Comparison of ENCODE assay signal across 21 cellular contexts in genomic region chr4:165085946-165086345, GRCh38. TPM values are rescaled to one million over a fixed set of nuclear protein-coding genes. Genes with fewer than 3 reads are reported as not detected.
A peak's percentile ranks its signal among the peaks of the same experiment; 100 is the strongest.
DNase-seq lines count a peak whose midpoint lies in the region; ATAC-seq and TF ChIP-seq lines count a peak whose summit lies in the region.
"Had no signal": no experiment of that assay in that cellular context is flagged by ENCODE, and none has a peak within 500 bp of the region (broad histone marks: within the 10 kb centered on the region; RNA-seq: fewer than 3 reads in every experiment).

No MANE protein-coding gene starts in this region.

- H3K18ac ChIP-seq in IMR-90 (ENCODE audit: low read depth, low read length): no peak overlapping the region

- H3K4me1 ChIP-seq in IMR-90 (ENCODE audit: control insufficient read depth, insufficient read depth, low read length): no peaks in the 10 kb centered on the region
- H3K4me1 ChIP-seq in vagina: no peaks in the 10 kb centered on the region
- H3K4me1 ChIP-seq in CD8-positive, alpha-beta memory T cell (ENCODE audit: insufficient read depth, low read length): no peaks in the 10 kb centered on the region
- H3K4me1 ChIP-seq: BLaER1 treated with 17β-estradiol and CSF1 and Interleukin-3, amounts not matched to agents 10 nM and 100 nM; HAP-1; SJSA1 had no signal

- no peaks in the 10 kb centered on the region for H3K9me1 ChIP-seq in IMR-90 (ENCODE audit: insufficient read depth, low read length)

- no peak overlapping the region for H2BK20ac ChIP-seq in IMR-90 (ENCODE audit: low read depth, low read length)

- no peak for TF ChIP-seq RAD21 in IMR-90 (IDR thresholded peaks at IDR 0.05; ENCODE audit: low read length)

- no peaks in the 10 kb centered on the region for H3K79me1 ChIP-seq in IMR-90 (ENCODE audit: low read depth in 1 of 2, low read length in 2 of 2)

- no peak for TF ChIP-seq CTCF in IMR-90 (conservative IDR thresholded peaks at IDR 0.05; ENCODE audit: low read depth, low read length)
- no peak for TF ChIP-seq CTCF in choroid plexus epithelial cell (conservative IDR thresholded peaks at IDR 0.05; ENCODE audit: low read depth, low read length)
- no peak for TF ChIP-seq CTCF in fibroblast of villous mesenchyme (IDR thresholded peaks at IDR 0.05; ENCODE audit: insufficient read depth, low read depth, low read length)
- TF ChIP-seq CTCF in vagina (IDR thresholded peaks at IDR 0.05): no peak

- intact Hi-C loops in IMR-90 (cut with micrococcal nuclease): no loop called here
- intact Hi-C loops in vagina (cut with DNase I): no loop called here

- dilution Hi-C loops in IMR-90 (cut with HindIII; ENCODE audit: low sequenced_read_pairs, unreplicated experiment): no loop called here

- H3K27ac Mint-ChIP-seq in T-helper 17 cell: peak overlapping the region; percentile 27
- no peak overlapping the region for H3K27ac Mint-ChIP-seq in CD8-positive, alpha-beta memory T cell

- H4K8ac ChIP-seq in IMR-90 (ENCODE audit: low read depth in 2 of 2, low read length in 2 of 2): no peak overlapping the region

- H3K4me2 ChIP-seq in IMR-90 (ENCODE audit: low read depth, low read length): no peak overlapping the region
- H3K4me2 ChIP-seq: BLaER1 treated with 17β-estradiol and CSF1 and Interleukin-3, amounts not matched to agents 10 nM and 100 nM had no signal

- H2BK15ac ChIP-seq in IMR-90 (ENCODE audit: low read depth, low read length): no peak overlapping the region

- H4K20me1 ChIP-seq in IMR-90 (ENCODE audit: insufficient read depth, low read length): no peaks in the 10 kb centered on the region
- H4K20me1 ChIP-seq: BLaER1 treated with 17β-estradiol and CSF1 and Interleukin-3, amounts not matched to agents 10 nM and 100 nM had no signal

- no peak overlapping the region for H2BK5ac ChIP-seq in IMR-90 (ENCODE audit: low read depth, low read length, poor library complexity, severe bottlenecking)

- no peak overlapping the region for H3K56ac ChIP-seq in IMR-90 (ENCODE audit: extremely low read depth, insufficient read depth, low read length)

- in situ Hi-C loops in IMR-90 (cut with MboI; ENCODE audit: low sequenced_read_pairs): no loop called here

- WGBS in IMR-90 (ENCODE audit: extremely low coverage in 2 of 2, insufficient read length in 1 of 2), 2 experiments: no CpG with 5 or more reads among the region's 2 CpGs

- no peak overlapping the region for H4K91ac ChIP-seq in IMR-90 (ENCODE audit: insufficient read depth, low read depth, low read length)

- no peak overlapping the region for H3K4me3 Mint-ChIP-seq in T-helper 17 cell
- H3K4me3 Mint-ChIP-seq in CD8-positive, alpha-beta memory T cell: no peak overlapping the region
- H3K4me3 Mint-ChIP-seq: CD4-positive, alpha-beta memory T cell had no signal

- H3K4me3 ChIP-seq in IMR-90 (ENCODE audit: insufficient read depth, low read depth, low read length): no peak overlapping the region
- no peak overlapping the region for H3K4me3 ChIP-seq in choroid plexus epithelial cell (ENCODE audit: low read depth, low read length)
- H3K4me3 ChIP-seq in fibroblast of villous mesenchyme (ENCODE audit: low read depth, low read length): no peak overlapping the region
- H3K4me3 ChIP-seq in vagina: no peak overlapping the region
- H3K4me3 ChIP-seq in CD8-positive, alpha-beta memory T cell (ENCODE audit: low read length): no peak overlapping the region
- H3K4me3 ChIP-seq: BLaER1 treated with 17β-estradiol and CSF1 and Interleukin-3, amounts not matched to agents 10 nM and 100 nM; HAP-1; SJSA1 had no signal

- H3K4me1 Mint-ChIP-seq in T-helper 17 cell: peaks cover 5% of the 10 kb centered on the region
- H3K4me1 Mint-ChIP-seq in CD8-positive, alpha-beta memory T cell: no peaks in the 10 kb centered on the region
- H3K4me1 Mint-ChIP-seq: CD4-positive, alpha-beta memory T cell had no signal

- BruUV-seq in IMR-90 (replicated peaks; lab: Mats Ljungman, UMichigan): no TSS peak

- H2BK120ac ChIP-seq in IMR-90 (ENCODE audit: low read depth, low read length): no peak overlapping the region

- H3K36me3 ChIP-seq in IMR-90 (ENCODE audit: control insufficient read depth, insufficient read depth, low read length) (peaks cover 1% of the 10 kb centered on the region; the same call in 1 of the 2 replicates), vagina (peaks cover 0 to 46% of the 10 kb centered on the region in 2 donors)
- H3K36me3 ChIP-seq in CD8-positive, alpha-beta memory T cell (ENCODE audit: insufficient read depth, low read length): peaks cover 6% of the 10 kb centered on the region

- TF ChIP-seq POLR2A in IMR-90 (IDR thresholded peaks at IDR 0.05; ENCODE audit: low read depth, low read length): no peak
- no peak for TF ChIP-seq POLR2A in vagina (IDR thresholded peaks at IDR 0.05)

- H3K27ac ChIP-seq in IMR-90 (ENCODE audit: insufficient read depth, low read length) (no peak overlapping the region), vagina (no peak overlapping the region)
- no peak overlapping the region for H3K27ac ChIP-seq in CD8-positive, alpha-beta memory T cell (ENCODE audit: low read depth, low read length)
- H3K27ac ChIP-seq: BLaER1 treated with 17β-estradiol and CSF1 and Interleukin-3, amounts not matched to agents 10 nM and 100 nM; SJSA1 had no signal

- no peak overlapping the region for H3K9ac ChIP-seq in IMR-90 (ENCODE audit: low read depth, low read length)
- H3K9ac ChIP-seq: BLaER1 treated with 17β-estradiol and CSF1 and Interleukin-3, amounts not matched to agents 10 nM and 100 nM had no signal

- POLR2A ChIA-PET in IMR-90 (lab: Charles Lee; ENCODE audit: unreplicated experiment): no interaction called here
- POLR2A ChIA-PET in CD8-positive, alpha-beta memory T cell (lab: Charles Lee): no interaction called here

- H3K4ac ChIP-seq in IMR-90 (ENCODE audit: low read depth, low read length): no peak overlapping the region

- H3K14ac ChIP-seq in IMR-90 (replicated peaks; ENCODE audit: low read depth, low read length): no peak overlapping the region

- no peaks in the 10 kb centered on the region for H3K27me3 Mint-ChIP-seq in T-helper 17 cell
- H3K27me3 Mint-ChIP-seq in CD8-positive, alpha-beta memory T cell: no peaks in the 10 kb centered on the region
- H3K27me3 Mint-ChIP-seq: CD4-positive, alpha-beta memory T cell had no signal

- no peak overlapping the region for H4K5ac ChIP-seq in IMR-90 (ENCODE audit: low read depth, low read length)

- H3K9me3 Mint-ChIP-seq in CD8-positive, alpha-beta memory T cell: no peaks in the 10 kb centered on the region
- H3K9me3 Mint-ChIP-seq: CD4-positive, alpha-beta memory T cell had no signal

- H3K9me3 ChIP-seq in IMR-90 (ENCODE audit: control insufficient read depth, insufficient read depth, low read length) (no peaks in the 10 kb centered on the region), T-helper 17 cell (ENCODE audit: control insufficient read depth, low read length, poor library complexity, severe bottlenecking) (no peaks in the 10 kb centered on the region), vagina (no peaks in the 10 kb centered on the region)
- H3K9me3 ChIP-seq in CD8-positive, alpha-beta memory T cell (ENCODE audit: low read length): no peaks in the 10 kb centered on the region
- H3K9me3 ChIP-seq: BLaER1 treated with 17β-estradiol and CSF1 and Interleukin-3, amounts not matched to agents 10 nM and 100 nM; HAP-1; SJSA1 had no signal

- H3K36me3 Mint-ChIP-seq in T-helper 17 cell (ENCODE audit: low read depth): peaks cover 9% of the 10 kb centered on the region
- H3K36me3 Mint-ChIP-seq in CD8-positive, alpha-beta memory T cell: peaks cover 6 to 55% (median 19%) of the 10 kb centered on the region in 3 donors

- CTCF ChIA-PET in IMR-90 (lab: Yijun Ruan, JAX): interaction anchor here (0.6 kb wide), 2 partner anchors 10 to 11 kb away, joined by 3 to 6 read pairs; no protein-coding TSS in a partner anchor
- CTCF ChIA-PET in CD8-positive, alpha-beta memory T cell (lab: Charles Lee): interaction anchor here (1.2 to 2.2 kb wide), 2 partner anchors 10 to 11 kb away, joined by 3 to 7 read pairs; no protein-coding TSS in a partner anchor

- no peak overlapping the region for H2AFZ ChIP-seq in IMR-90 (replicated peaks; ENCODE audit: low read length, poor library complexity)

- H3K23ac ChIP-seq in IMR-90 (ENCODE audit: low read depth, low read length): no peak overlapping the region

- H2AK9ac ChIP-seq in IMR-90 (replicated peaks; ENCODE audit: low read depth, low read length, poor library complexity): no peak overlapping the region

- DNase-seq in IMR-90: no peak
- DNase-seq in T-helper 17 cell: no peak
- peak; percentile 76 for DNase-seq in choroid plexus epithelial cell (ENCODE audit: low read depth)
- DNase-seq in fibroblast of villous mesenchyme (ENCODE audit: low read depth): peak; percentile 4
- DNase-seq in COLO829 (ENCODE audit: low spot score): no peak
- DNase-seq in vagina (ENCODE audit: extremely low spot score in 2 of 2): no peak
- no peak for DNase-seq in CD8-positive, alpha-beta memory T cell
- DNase-seq: CD4-positive, alpha-beta memory T cell; EL; GF-D8; KBM-7; MV-4-11; NCI-H1694; NCI-H2081; NCI-H446 treated with DMSO at 0.1 percent for 48 hours; NCI-H526 treated with DMSO at 0.1 percent for 48 hours; OCI-M1 had no signal

- ATAC-seq in IMR-90 (ENCODE audit: low read depth): no peak
- ATAC-seq in T-helper 17 cell: no peak
- ATAC-seq: Right ventricle myocardium inferior had no signal

- H3K27me3 ChIP-seq in IMR-90 (ENCODE audit: control insufficient read depth, insufficient read depth, low read length): no peaks in the 10 kb centered on the region
- no peaks in the 10 kb centered on the region for H3K27me3 ChIP-seq in vagina
- H3K27me3 ChIP-seq in CD8-positive, alpha-beta memory T cell (ENCODE audit: insufficient read depth, low read length, poor library complexity, severe bottlenecking): no peaks in the 10 kb centered on the region
- H3K27me3 ChIP-seq: BLaER1 treated with 17β-estradiol and CSF1 and Interleukin-3, amounts not matched to agents 10 nM and 100 nM; SJSA1 had no signal

- no peak overlapping the region for H2AK5ac ChIP-seq in IMR-90 (ENCODE audit: low read depth, low read length)

RNA-seq across cellular contexts. Expression of gene TMEM192, which starts 26.7 kb away (rescaled TPM):
- total RNA-seq in IMR-90 (2012; rRNA removed): 11.1 and 17.2 TPM in 2 replicates
- 6.4 and 7.7 TPM in 2 replicates for polyA plus RNA-seq in IMR-90 (2012; rRNA removed)
- polyA plus RNA-seq in IMR-90 (2012; cell fraction: cytosol; rRNA removed): 1.9 and 2.5 TPM in 2 replicates
- 0.23 and 2.5 TPM in 2 replicates for polyA plus RNA-seq in IMR-90 (2012; cell fraction: nucleus; rRNA removed; ENCODE audit: low replicate concordance)
- 1 to 10 TPM; 6.7 to 7.0 TPM for total RNA-seq in T-helper 17 cell
- total RNA-seq in fibroblast of villous mesenchyme: 6.8 and 11.7 TPM in 2 replicates
- 7.1 TPM for total RNA-seq in vagina
- 10 to 100 TPM; 18.1 to 20.8 TPM for total RNA-seq in CD8-positive, alpha-beta memory T cell
- 23.9 TPM for polyA plus RNA-seq in CD8-positive, alpha-beta memory T cell

RNA-seq across cellular contexts. Expression of gene TRIM75, which starts 32.3 kb away (rescaled TPM):
- not detected in 2 replicates for total RNA-seq in IMR-90 (2012; rRNA removed)
- polyA plus RNA-seq in IMR-90 (2012; rRNA removed): not detected in 2 replicates
- not detected in 2 replicates for polyA plus RNA-seq in IMR-90 (2012; cell fraction: cytosol; rRNA removed)
- not detected in 2 replicates for polyA plus RNA-seq in IMR-90 (2012; cell fraction: nucleus; rRNA removed; ENCODE audit: low replicate concordance)
- not detected for total RNA-seq in T-helper 17 cell
- total RNA-seq in fibroblast of villous mesenchyme: 0.32 TPM in 1 of 2 replicates, not detected in the other
- not detected for total RNA-seq in vagina
- total RNA-seq in CD8-positive, alpha-beta memory T cell: not detected
- polyA plus RNA-seq in CD8-positive, alpha-beta memory T cell: not detected
- total RNA-seq: CD4-positive, alpha-beta memory T cell; Right ventricle myocardium inferior; SJSA1 had no signal
- polyA plus RNA-seq: CD4-positive, alpha-beta memory T cell had no signal

RNA-seq across cellular contexts. Expression of gene TRIM60, which starts 54.1 kb away (rescaled TPM):
- total RNA-seq in IMR-90 (2012; rRNA removed) (not detected in 2 replicates), T-helper 17 cell (not detected), fibroblast of villous mesenchyme (under 0.01 and 0.32 TPM in 2 replicates), vagina (not detected)
- not detected in 2 replicates for polyA plus RNA-seq in IMR-90 (2012; rRNA removed)
- not detected in 2 replicates for polyA plus RNA-seq in IMR-90 (2012; cell fraction: cytosol; rRNA removed)
- not detected in 2 replicates for polyA plus RNA-seq in IMR-90 (2012; cell fraction: nucleus; rRNA removed; ENCODE audit: low replicate concordance)
- not detected for total RNA-seq in CD8-positive, alpha-beta memory T cell
- not detected for polyA plus RNA-seq in CD8-positive, alpha-beta memory T cell
- total RNA-seq: CD4-positive, alpha-beta memory T cell; Right ventricle myocardium inferior; SJSA1 had no signal
- polyA plus RNA-seq: CD4-positive, alpha-beta memory T cell had no signal

Comparison
In these comparisons a context has a peak if more than half of its experiments do, and no peak if none do; other contexts are left out.
1. DNase-seq: peak in choroid plexus epithelial cell (single experiment) and fibroblast of villous mesenchyme (single experiment); none in IMR-90 (single experiment), T-helper 17 cell (0 of 3), COLO829 (single experiment), vagina (0 of 2) and CD8-positive, alpha-beta memory T cell (0 of 5).